21 cellular contexts compared by ENCODE assay signal in the genomic region with DNA sequence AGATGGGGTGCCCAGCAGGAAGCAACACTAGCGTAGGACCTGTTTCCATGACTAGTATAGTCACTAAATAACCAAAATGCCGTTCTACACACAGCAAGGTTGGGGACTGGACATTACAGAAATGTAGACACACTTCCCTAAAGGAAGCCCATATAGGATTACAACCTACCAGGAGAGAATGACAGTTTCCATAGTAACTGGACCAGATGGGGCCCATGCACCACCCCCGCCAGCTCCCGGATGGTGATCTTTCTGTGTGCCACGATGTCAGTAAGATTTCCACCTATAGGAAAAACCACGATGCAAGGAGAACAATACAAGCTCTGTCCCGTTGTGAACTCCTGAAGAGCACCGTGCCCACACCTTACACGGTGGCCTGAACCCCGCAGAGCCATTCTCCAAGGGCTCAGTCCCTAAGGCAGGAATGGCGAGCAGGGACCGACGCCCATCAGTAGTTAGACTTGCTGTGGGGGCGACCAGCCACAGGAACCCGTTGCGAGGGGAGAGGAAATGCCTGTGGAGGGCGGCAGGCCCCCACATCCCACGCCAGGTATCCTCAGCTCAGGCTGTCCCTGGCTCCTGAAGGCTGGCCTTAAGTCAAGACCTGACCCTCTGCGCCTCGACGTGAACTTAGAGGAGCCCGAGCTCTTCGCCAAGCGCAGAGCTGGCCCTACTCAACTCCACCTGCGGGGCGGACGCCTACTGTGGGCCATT. TPM values are rescaled to one million over a fixed set of nuclear protein-coding genes. Genes with fewer than 3 reads are reported as not detected.
A peak's percentile ranks its signal among the peaks of the same experiment; 100 is the strongest.
DNase-seq lines count a peak whose midpoint lies in the region; ATAC-seq, FAIRE-seq and TF ChIP-seq lines count a peak whose summit lies in the region.
"Had no signal": no experiment of that assay in that cellular context is flagged by ENCODE, and none has a peak within 500 bp of the region (broad histone marks: within the 10 kb centered on the region; RNA-seq: fewer than 3 reads in every experiment).

No MANE protein-coding gene starts in this region.

- no peak overlapping the region for H3K27ac ChIP-seq in sigmoid colon
- H3K27ac ChIP-seq: C4-2B had no signal

- ATAC-seq in left lobe of liver, result no peak
- ATAC-seq: HepG2, PC-3 had no signal

- no peaks in the 10 kb centered on the region for H3K9me3 ChIP-seq in sigmoid colon

- TF ChIP-seq POLR2A in sigmoid colon (IDR thresholded peaks at IDR 0.05), result no peak

- H3K36me3 ChIP-seq in sigmoid colon, result no peaks in the 10 kb centered on the region

- WGBS in sigmoid colon, 2 donors, result 74 to 82% methylated on average over 27 of the region's 27 CpGs

- TF ChIP-seq EP300 in sigmoid colon (IDR thresholded peaks at IDR 0.05), result no peak

- TF ChIP-seq CTCF in choroid plexus epithelial cell (conservative IDR thresholded peaks at IDR 0.05; ENCODE audit: low read depth, low read length) (no peak), sigmoid colon (IDR thresholded peaks at IDR 0.05) (no peak)

- intact Hi-C loops in sigmoid colon (cut with DNase I), result no loop called here

- peak; percentile 60 for FAIRE-seq in HTR-8/SVneo (lab: Jason Lieb, UNC)
- FAIRE-seq: HepG2 had no signal

- DNase-seq in NCI-H2227 (lab: John Stamatoyannopoulos, UW; ENCODE audit: unreplicated experiment) (peak; percentile 41), NCI-H2227 treated with DMSO at 0.1 percent for 48 hours (lab: John Stamatoyannopoulos, UW) (no peak), HTR-8/SVneo (ENCODE audit: insufficient read length, low spot score) (no peak), choroid plexus epithelial cell (ENCODE audit: low read depth) (peak; percentile 5), sigmoid colon (peak; percentile 22), left lobe of liver (ENCODE audit: low spot score) (no peak), NCI-H774 (lab: John Stamatoyannopoulos, UW) (no peak), GOT3 (lab: John Stamatoyannopoulos, UW) (no peak)
- DNase-seq: DND-41, Karpas-422, MM.1S, NCI-H1417 treated with DMSO at 0.1 percent for 48 hours, NCI-H2029, NCI-H446, PC-3, T-helper 1 cell had no signal

- peaks cover 0 to 6% (median 5%) of the 10 kb centered on the region in 4 donors for H3K4me1 ChIP-seq in sigmoid colon

- H3K4me3 ChIP-seq in choroid plexus epithelial cell (ENCODE audit: low read depth, low read length) (no peak overlapping the region), sigmoid colon (no peak overlapping the region)

- peaks cover 0 to 12% (median 6%) of the 10 kb centered on the region in 3 donors for H3K27me3 ChIP-seq in sigmoid colon

RNA-seq across cellular contexts. Expression of a gene that starts 13.6 kb away (rescaled TPM):
- total RNA-seq in sigmoid colon (1 to 10 TPM; 1.9 to 5.4 (median 3.3) TPM), left lobe of liver (5.5 TPM)
- 10 to 100 TPM in 1 of 3 donors, 1 to 10 TPM in 2; 2.4 to 12.9 (median 9.7) TPM for polyA plus RNA-seq in sigmoid colon

RNA-seq across cellular contexts. Expression of a gene that starts 30.0 kb away (rescaled TPM):
- total RNA-seq in sigmoid colon (not detected), left lobe of liver (not detected)
- polyA plus RNA-seq in sigmoid colon, result under 1 TPM in 1 of 3 donors, not detected in 2; 0.04 TPM
- total RNA-seq: A172, H4, HepG2, PC-3, SK-MEL-5 had no signal
- polyA plus RNA-seq: HepG2 had no signal

RNA-seq across cellular contexts. Expression of a gene that starts 43.1 kb away (rescaled TPM):
- total RNA-seq in sigmoid colon (1 to 10 TPM in 2 of 4 donors, under 1 TPM in 1, not detected in 1; 0.82 to 4.7 (median 1.8) TPM), left lobe of liver (0.63 TPM)
- polyA plus RNA-seq in sigmoid colon, result 10 to 100 TPM; 13.8 to 29.0 (median 16.0) TPM
- total RNA-seq: A172, H4 had no signal

RNA-seq across cellular contexts. Expression of a gene that starts 48.7 kb away (rescaled TPM):
- not detected for total RNA-seq in sigmoid colon
- polyA plus RNA-seq in sigmoid colon, result under 1 TPM in 1 of 3 donors, not detected in 2; 0.13 TPM
- total RNA-seq in left lobe of liver, result not detected
- total RNA-seq: A172, H4, HepG2, PC-3, SK-MEL-5 had no signal
- polyA plus RNA-seq: HepG2 had no signal

RNA-seq across cellular contexts. Expression of a gene that starts 50.6 kb away (rescaled TPM):
- 10 to 100 TPM; 16.3 to 37.2 (median 32.1) TPM for total RNA-seq in sigmoid colon
- polyA plus RNA-seq in sigmoid colon, result 100 to 1,000 TPM in 1 of 3 donors, 10 to 100 TPM in 2; 38.4 to 114 (median 61.3) TPM
- 23.7 TPM for total RNA-seq in left lobe of liver

Comparison
In these comparisons a context has a peak if more than half of its experiments do, and no peak if none do; other contexts are left out.
1. DNase-seq: peak in NCI-H2227 (single experiment), choroid plexus epithelial cell (single experiment) and sigmoid colon (single experiment); none in NCI-H2227 treated with DMSO at 0.1 percent for 48 hours (single experiment), HTR-8/SVneo (single experiment), left lobe of liver (single experiment), NCI-H774 (single experiment) and GOT3 (single experiment).